ENCODE assay signal across 9 cellular contexts in genomic region chr14:73180385-73180805, GRCh38. TPM values are rescaled to one million over a fixed set of nuclear protein-coding genes. Genes with fewer than 3 reads are reported as not detected.
DNase-seq lines count a peak whose midpoint lies in the region; ATAC-seq and TF ChIP-seq lines count a peak whose summit lies in the region.
"Had no signal": no experiment of that assay in that cellular context is flagged by ENCODE, and none has a peak within 500 bp of the region (broad histone marks: within the 10 kb centered on the region; RNA-seq: fewer than 3 reads in every experiment).

No MANE protein-coding gene starts in this region.

- H3K4me3 ChIP-seq in BJ (ENCODE audit: low read depth, low read length) (no peak overlapping the region), epithelial cell of proximal tubule (ENCODE audit: low read depth, low read length) (no peak overlapping the region)

- H3K36me3 ChIP-seq in BJ (ENCODE audit: control insufficient read depth, insufficient read depth, low read length): no peaks in the 10 kb centered on the region; the same call in none of the 2 replicates

- H3K27me3 ChIP-seq in BJ (ENCODE audit: control insufficient read depth, insufficient read depth, low read length): no peaks in the 10 kb centered on the region

- POLR2A ChIA-PET in BJ (lab: Charles Lee): no interaction called here

- DNase-seq in BJ (ENCODE audit: low read depth) (peak; percentile 69), OCI-M1 (lab: John Stamatoyannopoulos, UW) (peak; percentile 40), epithelial cell of proximal tubule (ENCODE audit: low read depth) (peak; percentile 72), non-pigmented ciliary epithelial cell (ENCODE audit: low read depth) (peak; percentile 28), NCI-H1105 treated with DMSO at 0.1 percent for 48 hours (lab: John Stamatoyannopoulos, UW) (no peak), GOT3 (lab: John Stamatoyannopoulos, UW) (no peak)
- DNase-seq: stimulated activated CD8-positive, alpha-beta memory T cell treated with anti-CD3 and anti-CD28 coated beads, Interleukin-4, amount 100 ng/mL, for 48 hours had no signal

- no peak for ATAC-seq in GM21515 (IDR thresholded peaks at IDR 0.05; ENCODE audit: unreplicated experiment)
- ATAC-seq in HG02610 (IDR thresholded peaks at IDR 0.05; ENCODE audit: unreplicated experiment): no peak

- no peak for TF ChIP-seq CTCF in BJ (IDR thresholded peaks at IDR 0.05; ENCODE audit: insufficient read depth, low read depth, low read length)
- TF ChIP-seq CTCF in epithelial cell of proximal tubule (conservative IDR thresholded peaks at IDR 0.05; ENCODE audit: low read depth, low read length): no peak

- CTCF ChIA-PET in BJ (lab: Yijun Ruan, JAX): interaction anchor here (2.5 kb wide), 1 partner anchor 292 kb away, joined by 8 read pairs; no protein-coding TSS in a partner anchor

RNA-seq across cellular contexts. Expression of gene PSEN1, which starts 44.1 kb away (rescaled TPM):
- polyA plus RNA-seq in BJ (2011; rRNA removed): 15.8 and 23.0 TPM in 2 replicates
- 39.7 and 42.3 TPM in 2 replicates for polyA minus RNA-seq in BJ (2011; rRNA and poly(A)+ RNA removed)
- total RNA-seq in epithelial cell of proximal tubule: 31.7 and 35.5 TPM in 2 replicates

RNA-seq across cellular contexts. Expression of gene PAPLN, which starts 56.9 kb away (rescaled TPM):
- 1.0 and 1.1 TPM in 2 replicates for polyA plus RNA-seq in BJ (2011; rRNA removed)
- 0.57 and 1.0 TPM in 2 replicates for polyA minus RNA-seq in BJ (2011; rRNA and poly(A)+ RNA removed)
- total RNA-seq in epithelial cell of proximal tubule: 5.9 and 12.7 TPM in 2 replicates

Comparison
In these comparisons a context has a peak if more than half of its experiments do, and no peak if none do; other contexts are left out.
1. DNase-seq: peak in BJ (single experiment), OCI-M1 (single experiment), epithelial cell of proximal tubule (single experiment) and non-pigmented ciliary epithelial cell (single experiment); none in NCI-H1105 treated with DMSO at 0.1 percent for 48 hours (single experiment) and GOT3 (single experiment).